In the genomic region with DNA sequence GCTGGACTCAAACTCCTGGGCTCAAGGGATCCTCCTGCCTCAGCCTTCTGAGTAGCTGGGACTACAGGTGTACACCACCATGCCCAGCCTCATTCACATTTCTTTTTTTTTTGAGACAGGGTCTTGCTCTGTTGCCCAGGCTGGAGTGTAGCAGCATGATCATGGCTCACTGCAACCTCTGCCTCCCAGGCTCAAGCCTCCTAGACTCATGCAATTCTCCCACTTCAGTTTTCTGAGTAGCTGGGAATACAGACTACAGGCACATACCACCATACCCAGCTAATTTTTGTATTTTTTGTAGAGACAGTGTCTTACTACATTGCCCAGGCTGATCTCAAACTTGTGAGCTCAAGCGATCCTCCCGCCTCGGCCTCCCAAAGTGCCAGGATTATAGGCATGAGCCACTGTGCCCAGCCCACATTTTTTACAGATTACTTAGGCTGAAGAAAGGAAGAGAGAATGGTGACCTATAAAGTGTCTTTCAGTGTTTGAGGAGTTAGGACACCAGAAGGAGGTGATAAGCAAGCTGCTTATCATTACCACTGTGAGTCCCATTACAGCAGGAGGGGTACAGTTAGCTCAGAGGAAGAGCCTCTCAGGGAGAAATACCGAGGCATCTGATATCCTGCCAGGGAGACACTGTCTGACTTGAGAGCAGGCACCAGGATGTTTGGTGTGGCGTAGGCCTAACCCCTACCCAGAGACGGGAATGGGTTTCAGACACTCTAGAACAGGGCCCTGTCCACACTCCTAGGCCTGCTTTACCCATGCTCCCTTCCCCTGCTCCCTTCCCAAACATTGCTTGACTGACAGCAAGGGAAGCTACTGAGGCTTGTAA, we compare ENCODE assay signal across 2 cellular contexts.
TF ChIP-seq lines count a peak whose summit lies in the region.

No MANE protein-coding gene starts in this region.

TF ChIP-seq in A549, 52 proteins besides CTCF, POLR2A, EP300 and RAD21:
- TF ChIP-seq, protein P1, sequence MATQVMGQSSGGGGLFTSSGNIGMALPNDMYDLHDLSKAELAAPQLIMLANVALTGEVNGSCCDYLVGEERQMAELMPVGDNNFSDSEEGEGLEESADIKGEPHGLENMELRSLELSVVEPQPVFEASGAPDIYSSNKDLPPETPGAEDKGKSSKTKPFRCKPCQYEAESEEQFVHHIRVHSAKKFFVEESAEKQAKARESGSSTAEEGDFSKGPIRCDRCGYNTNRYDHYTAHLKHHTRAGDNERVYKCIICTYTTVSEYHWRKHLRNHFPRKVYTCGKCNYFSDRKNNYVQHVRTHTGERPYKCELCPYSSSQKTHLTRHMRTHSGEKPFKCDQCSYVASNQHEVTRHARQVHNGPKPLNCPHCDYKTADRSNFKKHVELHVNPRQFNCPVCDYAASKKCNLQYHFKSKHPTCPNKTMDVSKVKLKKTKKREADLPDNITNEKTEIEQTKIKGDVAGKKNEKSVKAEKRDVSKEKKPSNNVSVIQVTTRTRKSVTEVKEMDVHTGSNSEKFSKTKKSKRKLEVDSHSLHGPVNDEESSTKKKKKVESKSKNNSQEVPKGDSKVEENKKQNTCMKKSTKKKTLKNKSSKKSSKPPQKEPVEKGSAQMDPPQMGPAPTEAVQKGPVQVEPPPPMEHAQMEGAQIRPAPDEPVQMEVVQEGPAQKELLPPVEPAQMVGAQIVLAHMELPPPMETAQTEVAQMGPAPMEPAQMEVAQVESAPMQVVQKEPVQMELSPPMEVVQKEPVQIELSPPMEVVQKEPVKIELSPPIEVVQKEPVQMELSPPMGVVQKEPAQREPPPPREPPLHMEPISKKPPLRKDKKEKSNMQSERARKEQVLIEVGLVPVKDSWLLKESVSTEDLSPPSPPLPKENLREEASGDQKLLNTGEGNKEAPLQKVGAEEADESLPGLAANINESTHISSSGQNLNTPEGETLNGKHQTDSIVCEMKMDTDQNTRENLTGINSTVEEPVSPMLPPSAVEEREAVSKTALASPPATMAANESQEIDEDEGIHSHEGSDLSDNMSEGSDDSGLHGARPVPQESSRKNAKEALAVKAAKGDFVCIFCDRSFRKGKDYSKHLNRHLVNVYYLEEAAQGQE (IDR thresholded peaks at IDR 0.05) = no peak
- TF ChIP-seq HEYL (CRISPR knock-in tag; IDR thresholded peaks at IDR 0.05) (no peak), RARB (CRISPR knock-in tag; IDR thresholded peaks at IDR 0.05) (no peak), ATOH8 (CRISPR knock-in tag; IDR thresholded peaks at IDR 0.05; ENCODE audit: low read depth) (no peak), KDM5A (IDR thresholded peaks at IDR 0.05) (no peak), SREBF2 (IDR thresholded peaks at IDR 0.05) (no peak), RFX5 (IDR thresholded peaks at IDR 0.05) (no peak), SMC3 (IDR thresholded peaks at IDR 0.05) (no peak), BHLHE40 (IDR thresholded peaks at IDR 0.05; ENCODE audit: low read depth, low read length) (no peak), NFE2L2 (conservative IDR thresholded peaks at IDR 0.05; ENCODE audit: low read length) (no peak), MAZ (IDR thresholded peaks at IDR 0.05; ENCODE audit: borderline replicate concordance, low read depth, low read length) (no peak), PHF8 (IDR thresholded peaks at IDR 0.05; ENCODE audit: borderline replicate concordance, low read depth) (no peak)
- TF ChIP-seq, protein P2, sequence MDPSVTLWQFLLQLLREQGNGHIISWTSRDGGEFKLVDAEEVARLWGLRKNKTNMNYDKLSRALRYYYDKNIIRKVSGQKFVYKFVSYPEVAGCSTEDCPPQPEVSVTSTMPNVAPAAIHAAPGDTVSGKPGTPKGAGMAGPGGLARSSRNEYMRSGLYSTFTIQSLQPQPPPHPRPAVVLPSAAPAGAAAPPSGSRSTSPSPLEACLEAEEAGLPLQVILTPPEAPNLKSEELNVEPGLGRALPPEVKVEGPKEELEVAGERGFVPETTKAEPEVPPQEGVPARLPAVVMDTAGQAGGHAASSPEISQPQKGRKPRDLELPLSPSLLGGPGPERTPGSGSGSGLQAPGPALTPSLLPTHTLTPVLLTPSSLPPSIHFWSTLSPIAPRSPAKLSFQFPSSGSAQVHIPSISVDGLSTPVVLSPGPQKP (IDR thresholded peaks at IDR 0.05; ENCODE audit: low read depth, low read length) = no peak

TF ChIP-seq in HEK293, 187 proteins besides CTCF, POLR2A, EP300 and RAD21:
- TF ChIP-seq, protein P3, sequence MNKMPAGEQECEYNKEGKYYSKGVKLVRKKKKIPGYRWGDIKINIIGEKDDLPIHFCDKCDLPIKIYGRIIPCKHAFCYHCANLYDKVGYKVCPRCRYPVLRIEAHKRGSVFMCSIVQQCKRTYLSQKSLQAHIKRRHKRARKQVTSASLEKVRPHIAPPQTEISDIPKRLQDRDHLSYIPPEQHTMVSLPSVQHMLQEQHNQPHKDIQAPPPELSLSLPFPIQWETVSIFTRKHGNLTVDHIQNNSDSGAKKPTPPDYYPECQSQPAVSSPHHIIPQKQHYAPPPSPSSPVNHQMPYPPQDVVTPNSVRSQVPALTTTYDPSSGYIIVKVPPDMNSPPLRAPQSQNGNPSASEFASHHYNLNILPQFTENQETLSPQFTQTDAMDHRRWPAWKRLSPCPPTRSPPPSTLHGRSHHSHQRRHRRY (tag by site-specific recombination; IDR thresholded peaks at IDR 0.05) = no peak
- TF ChIP-seq ZNF341 (tag by site-specific recombination; IDR thresholded peaks at IDR 0.05; ENCODE audit: low read depth) (peak; percentile 89), ZNF514 (tag by site-specific recombination; IDR thresholded peaks at IDR 0.05) (no peak), ZNF121 (tag by site-specific recombination; IDR thresholded peaks at IDR 0.05) (peak; percentile 93)
TF ChIP-seq in HEK293: peak in this region for 2.
